ENCODE assay signal across 13 cellular contexts in the genomic region with DNA sequence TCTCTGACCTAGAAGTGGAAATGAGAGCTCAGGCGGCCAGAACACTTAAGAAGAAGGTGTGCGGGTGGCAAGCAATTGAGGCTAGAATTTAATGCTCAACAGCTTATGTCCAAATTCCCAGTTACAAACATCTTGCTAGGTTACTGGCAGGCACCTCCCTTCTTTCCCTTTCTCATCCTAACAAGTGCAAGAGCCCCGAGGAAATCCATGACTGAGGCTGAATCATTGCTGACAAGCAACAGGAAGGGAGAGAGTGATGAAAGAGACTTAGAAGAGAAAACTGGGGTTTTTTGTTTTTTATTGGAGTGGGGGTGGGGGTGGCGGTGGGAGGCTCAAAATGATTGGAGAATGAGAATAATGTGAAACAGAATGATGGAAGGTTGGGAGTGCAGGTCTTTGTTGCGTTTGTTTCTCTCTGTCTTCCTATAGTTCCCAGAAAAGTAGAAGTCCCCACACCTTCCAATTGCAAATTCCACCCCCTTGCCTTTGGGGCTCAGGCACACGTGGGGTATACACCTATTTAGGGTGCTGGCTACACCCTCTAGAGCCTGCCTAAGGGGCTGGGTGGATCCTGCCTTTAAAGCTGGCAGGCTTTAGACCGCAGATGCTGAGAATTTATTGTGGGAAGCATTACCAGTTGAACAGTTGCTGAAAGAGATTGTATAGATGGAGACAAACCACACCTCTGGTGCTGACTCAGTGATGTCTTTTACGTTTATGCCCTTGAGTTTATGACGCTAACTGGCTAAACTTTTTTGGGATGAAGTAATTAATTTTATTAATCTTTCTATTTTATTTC. TPM values are rescaled to one million over a fixed set of nuclear protein-coding genes. Genes with fewer than 3 reads are reported as not detected.
DNase-seq lines count a peak whose midpoint lies in the region; ATAC-seq and TF ChIP-seq lines count a peak whose summit lies in the region.
"Had no signal": no experiment of that assay in that cellular context is flagged by ENCODE, and none has a peak within 500 bp of the region (broad histone marks: within the 10 kb centered on the region; RNA-seq: fewer than 3 reads in every experiment).

No MANE protein-coding gene starts in this region.

- no peak for TF ChIP-seq CTCF in IMR-90 (conservative IDR thresholded peaks at IDR 0.05; ENCODE audit: low read depth, low read length)

- no peak overlapping the region for H2BK20ac ChIP-seq in IMR-90 (ENCODE audit: low read depth, low read length)

- H3K79me1 ChIP-seq in IMR-90 (ENCODE audit: low read depth in 1 of 2, low read length in 2 of 2), result no peaks in the 10 kb centered on the region

- POLR2A ChIA-PET in IMR-90 (lab: Charles Lee; ENCODE audit: unreplicated experiment), result no interaction called here

- no peak overlapping the region for H2BK5ac ChIP-seq in IMR-90 (ENCODE audit: low read depth, low read length, poor library complexity, severe bottlenecking)

- WGBS in IMR-90 (ENCODE audit: extremely low coverage in 2 of 2, insufficient read length in 1 of 2), 2 experiments, result no CpG with 5 or more reads among the region's 9 CpGs

- DNase-seq in AG20443 (ENCODE audit: low spot score) (peak; percentile 23), IMR-90 (peak; percentile 74)
- no peak for DNase-seq in activated CD4-positive, CD25-positive, alpha-beta regulatory T cell treated with anti-CD3 and anti-CD28 coated beads, Interleukin-2, amount 50 U/mL, for 72 hours
- DNase-seq: aorta, NCI-H2029 treated with DMSO at 0.1 percent for 48 hours had no signal

- H3K14ac ChIP-seq in IMR-90 (replicated peaks; ENCODE audit: low read depth, low read length), result no peak overlapping the region

- TF ChIP-seq POLR2A in IMR-90 (IDR thresholded peaks at IDR 0.05; ENCODE audit: low read depth, low read length), result no peak

- H3K9me3 ChIP-seq in IMR-90 (ENCODE audit: control insufficient read depth, insufficient read depth, low read length) (no peaks in the 10 kb centered on the region; the same call in 1 of the 2 replicates), endocrine pancreas (ENCODE audit: control insufficient read depth, low read length) (no peaks in the 10 kb centered on the region), mucosa of stomach (ENCODE audit: control insufficient read depth, low read length) (no peaks in the 10 kb centered on the region)

- no peak overlapping the region for H2BK120ac ChIP-seq in IMR-90 (ENCODE audit: low read depth, low read length)

- no peak overlapping the region for H3K56ac ChIP-seq in IMR-90 (ENCODE audit: extremely low read depth, insufficient read depth, low read length)

- no peak overlapping the region for H2AK5ac ChIP-seq in IMR-90 (ENCODE audit: low read depth, low read length)

- H3K4me3 ChIP-seq in IMR-90 (ENCODE audit: insufficient read depth, low read depth, low read length) (no peak overlapping the region), endocrine pancreas (ENCODE audit: control insufficient read depth, insufficient read depth, low read length) (peak overlapping the region; percentile 73), mucosa of stomach (ENCODE audit: low read length) (peak overlapping the region; percentile 61)

- BruUV-seq in IMR-90 (replicated peaks; lab: Mats Ljungman, UMichigan), result no TSS peak

- H3K23ac ChIP-seq in IMR-90 (ENCODE audit: low read depth, low read length), result no peak overlapping the region

- H3K4me1 ChIP-seq in IMR-90 (ENCODE audit: control insufficient read depth, insufficient read depth, low read length) (0 out of 2 replicates have a peak, but pooled peaks cover 2% of the 10 kb centered on the region), endocrine pancreas (ENCODE audit: control insufficient read depth, insufficient read depth, low read length) (peaks cover 6% of the 10 kb centered on the region), mucosa of stomach (ENCODE audit: control insufficient read depth, insufficient read depth, low read length) (no peaks in the 10 kb centered on the region)

- H3K4ac ChIP-seq in IMR-90 (ENCODE audit: low read depth, low read length), result no peak overlapping the region

- intact Hi-C loops in IMR-90 (cut with micrococcal nuclease), result no loop called here

- peaks cover 4% of the 10 kb centered on the region for H3K27me3 ChIP-seq in IMR-90 (ENCODE audit: control insufficient read depth, insufficient read depth, low read length)
- no peaks in the 10 kb centered on the region for H3K27me3 ChIP-seq in endocrine pancreas (ENCODE audit: control insufficient read depth, insufficient read depth, low read length)
- peaks cover 6% of the 10 kb centered on the region for H3K27me3 ChIP-seq in mucosa of stomach (ENCODE audit: control insufficient read depth, insufficient read depth, low read length)

- dilution Hi-C loops in IMR-90 (cut with HindIII; ENCODE audit: low sequenced_read_pairs, unreplicated experiment), result no loop called here

- CTCF ChIA-PET in IMR-90 (lab: Yijun Ruan, JAX), result no interaction called here

- no peak overlapping the region for H3K27ac ChIP-seq in IMR-90 (ENCODE audit: insufficient read depth, low read length)
- H3K27ac ChIP-seq: C4-2B had no signal

- no peaks in the 10 kb centered on the region for H3K36me3 ChIP-seq in IMR-90 (ENCODE audit: control insufficient read depth, insufficient read depth, low read length)
- no peaks in the 10 kb centered on the region for H3K36me3 ChIP-seq in endocrine pancreas (ENCODE audit: control insufficient read depth, insufficient read depth, low read length)
- H3K36me3 ChIP-seq in mucosa of stomach (ENCODE audit: control insufficient read depth, insufficient read depth, low read length), result no peaks in the 10 kb centered on the region

- no peak overlapping the region for H3K4me2 ChIP-seq in IMR-90 (ENCODE audit: low read depth, low read length)

- H2AK9ac ChIP-seq in IMR-90 (replicated peaks; ENCODE audit: low read depth, low read length, poor library complexity), result peak overlapping the region; percentile 38

- no peak overlapping the region for H2BK15ac ChIP-seq in IMR-90 (ENCODE audit: low read depth, low read length)

- in situ Hi-C loops in IMR-90 (cut with MboI; ENCODE audit: low sequenced_read_pairs), result no loop called here

- TF ChIP-seq RAD21 in IMR-90 (IDR thresholded peaks at IDR 0.05; ENCODE audit: low read length), result no peak

- no peak overlapping the region for H3K18ac ChIP-seq in IMR-90 (ENCODE audit: low read depth, low read length)

- ATAC-seq in IMR-90 (ENCODE audit: low read depth), result peak; percentile 52; the same call in 1 of the 2 replicates
- no peak for ATAC-seq in HG03432 (IDR thresholded peaks at IDR 0.05; ENCODE audit: unreplicated experiment)
- ATAC-seq in HG02852 (IDR thresholded peaks at IDR 0.05; ENCODE audit: unreplicated experiment), result no peak
- ATAC-seq in SK-N-SH treated with all-trans-retinoic acid at 6 μM for 48 hours, result no peak

- H4K20me1 ChIP-seq in IMR-90 (ENCODE audit: insufficient read depth, low read length), result no peaks in the 10 kb centered on the region

- H3K9ac ChIP-seq in IMR-90 (ENCODE audit: low read depth, low read length) (no peak overlapping the region), endocrine pancreas (ENCODE audit: control insufficient read depth, insufficient read depth, low read length) (peak overlapping the region; percentile 76), mucosa of stomach (ENCODE audit: low read length) (peak overlapping the region; percentile 95)

- peaks cover 4% of the 10 kb centered on the region; the same call in 1 of the 2 replicates for H3K9me1 ChIP-seq in IMR-90 (ENCODE audit: insufficient read depth, low read length)

- H4K5ac ChIP-seq in IMR-90 (ENCODE audit: low read depth, low read length), result no peak overlapping the region

- no peak overlapping the region for H2AFZ ChIP-seq in IMR-90 (replicated peaks; ENCODE audit: low read length, poor library complexity)

- no peak overlapping the region for H4K8ac ChIP-seq in IMR-90 (ENCODE audit: low read depth in 2 of 2, low read length in 2 of 2)

- H4K91ac ChIP-seq in IMR-90 (ENCODE audit: insufficient read depth, low read depth, low read length), result no peak overlapping the region

TF ChIP-seq in IMR-90, 13 proteins besides CTCF, POLR2A, EP300 and RAD21:
- TF ChIP-seq CEBPB (IDR thresholded peaks at IDR 0.05; ENCODE audit: low read depth, low read length) (peak; percentile 28; the same call in 1 of the 2 replicates), MXI1 (IDR thresholded peaks at IDR 0.05; ENCODE audit: borderline replicate concordance, low read depth, low read length) (no peak)

TF ChIP-seq in SK-N-SH treated with all-trans-retinoic acid at 6 μM for 48 hours, 23 proteins besides CTCF, POLR2A, EP300 and RAD21 (continues in another document):
- TF ChIP-seq, protein P1, sequence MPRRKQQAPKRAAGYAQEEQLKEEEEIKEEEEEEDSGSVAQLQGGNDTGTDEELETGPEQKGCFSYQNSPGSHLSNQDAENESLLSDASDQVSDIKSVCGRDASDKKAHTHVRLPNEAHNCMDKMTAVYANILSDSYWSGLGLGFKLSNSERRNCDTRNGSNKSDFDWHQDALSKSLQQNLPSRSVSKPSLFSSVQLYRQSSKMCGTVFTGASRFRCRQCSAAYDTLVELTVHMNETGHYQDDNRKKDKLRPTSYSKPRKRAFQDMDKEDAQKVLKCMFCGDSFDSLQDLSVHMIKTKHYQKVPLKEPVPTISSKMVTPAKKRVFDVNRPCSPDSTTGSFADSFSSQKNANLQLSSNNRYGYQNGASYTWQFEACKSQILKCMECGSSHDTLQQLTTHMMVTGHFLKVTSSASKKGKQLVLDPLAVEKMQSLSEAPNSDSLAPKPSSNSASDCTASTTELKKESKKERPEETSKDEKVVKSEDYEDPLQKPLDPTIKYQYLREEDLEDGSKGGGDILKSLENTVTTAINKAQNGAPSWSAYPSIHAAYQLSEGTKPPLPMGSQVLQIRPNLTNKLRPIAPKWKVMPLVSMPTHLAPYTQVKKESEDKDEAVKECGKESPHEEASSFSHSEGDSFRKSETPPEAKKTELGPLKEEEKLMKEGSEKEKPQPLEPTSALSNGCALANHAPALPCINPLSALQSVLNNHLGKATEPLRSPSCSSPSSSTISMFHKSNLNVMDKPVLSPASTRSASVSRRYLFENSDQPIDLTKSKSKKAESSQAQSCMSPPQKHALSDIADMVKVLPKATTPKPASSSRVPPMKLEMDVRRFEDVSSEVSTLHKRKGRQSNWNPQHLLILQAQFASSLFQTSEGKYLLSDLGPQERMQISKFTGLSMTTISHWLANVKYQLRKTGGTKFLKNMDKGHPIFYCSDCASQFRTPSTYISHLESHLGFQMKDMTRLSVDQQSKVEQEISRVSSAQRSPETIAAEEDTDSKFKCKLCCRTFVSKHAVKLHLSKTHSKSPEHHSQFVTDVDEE (CRISPR knock-in tag; IDR thresholded peaks at IDR 0.05), result no peak
- TF ChIP-seq ZNF8 (CRISPR knock-in tag; IDR thresholded peaks at IDR 0.05), result no peak
- TF ChIP-seq CSDC2 (CRISPR knock-in tag; IDR thresholded peaks at IDR 0.05), result no peak
- no peak for TF ChIP-seq ISL1 (CRISPR knock-in tag; IDR thresholded peaks at IDR 0.05)
- TF ChIP-seq OSR1 (CRISPR knock-in tag; IDR thresholded peaks at IDR 0.05), result no peak
- no peak for TF ChIP-seq GLIS3 (CRISPR knock-in tag; IDR thresholded peaks at IDR 0.05)
- no peak for TF ChIP-seq ZNF565 (CRISPR knock-in tag; conservative IDR thresholded peaks at IDR 0.05; ENCODE audit: low read depth)

RNA-seq across cellular contexts. Expression of a gene that starts 1.4 kb away (rescaled TPM):
- total RNA-seq in IMR-90 (2012; rRNA removed), result under 0.01 and 0.18 TPM in 2 replicates
- 0.02 TPM in 1 of 2 replicates, not detected in the other for polyA plus RNA-seq in IMR-90 (2012; rRNA removed)
- polyA plus RNA-seq in IMR-90 (2012; cell fraction: cytosol; rRNA removed), result not detected in 2 replicates
- 0.02 TPM in 1 of 2 replicates, not detected in the other for polyA plus RNA-seq in IMR-90 (2012; cell fraction: nucleus; rRNA removed; ENCODE audit: low replicate concordance)
- total RNA-seq: activated CD8-positive, alpha-beta memory T cell treated with anti-CD3 and anti-CD28 coated beads for 36 hours; aorta had no signal
- polyA plus RNA-seq: neural cell had no signal
